Comparison of ENCODE assay signal across 11 cellular contexts in genomic region chr7:143258830-143259229, GRCh38. TPM values are rescaled to one million over a fixed set of nuclear protein-coding genes. Genes with fewer than 3 reads are reported as not detected.
DNase-seq lines count a peak whose midpoint lies in the region; ATAC-seq and TF ChIP-seq lines count a peak whose summit lies in the region.
"Had no signal": no experiment of that assay in that cellular context is flagged by ENCODE, and none has a peak within 500 bp of the region (broad histone marks: within the 10 kb centered on the region; RNA-seq: fewer than 3 reads in every experiment).

No MANE protein-coding gene starts in this region.

- peaks cover 52% of the 10 kb centered on the region for H3K4me1 Mint-ChIP-seq in activated CD8-positive, alpha-beta T cell treated with anti-CD3 and anti-CD28 coated beads, Interleukin-2, amount 10 ng/mL, durations not matched to agents 7 days and 5 days (ENCODE audit: low read depth)
- H3K4me1 Mint-ChIP-seq in natural killer cell treated with Interleukin-12 subunit alpha and Interleukin-12 subunit beta and Interleukin-15 and Interleukin-18, amount 100 ng/mL, for 72 hours (ENCODE audit: low read depth in 2 of 2): peaks cover 14 to 34% of the 10 kb centered on the region in 2 donors
- H3K4me1 Mint-ChIP-seq in WTC11: peaks cover 4% of the 10 kb centered on the region; the same call in 1 of the 2 replicates

- peak; percentile 42 for ATAC-seq in HG02885 (IDR thresholded peaks at IDR 0.05; ENCODE audit: poor library complexity, unreplicated experiment)
- ATAC-seq in activated CD8-positive, alpha-beta T cell treated with anti-CD3 and anti-CD28 coated beads, Interleukin-2, amount 10 ng/mL, durations not matched to agents 7 days and 5 days: no peak
- peak in 1 of 2 donors; percentile 17 for ATAC-seq in natural killer cell treated with Interleukin-12 subunit alpha and Interleukin-12 subunit beta and Interleukin-15 and Interleukin-18, amount 100 ng/mL, for 72 hours
- ATAC-seq in WTC11: no peak

- peak; percentile 37 for DNase-seq in NOMO-1 treated with DMSO at 0.1 percent for 48 hours (lab: John Stamatoyannopoulos, UW; ENCODE audit: unreplicated experiment)
- no peak for DNase-seq in NOMO-1 treated with dmso at 0.1 percent for 144 hours (lab: John Stamatoyannopoulos, UW; ENCODE audit: unreplicated experiment)
- no peak for DNase-seq in activated CD8-positive, alpha-beta T cell treated with anti-CD3 and anti-CD28 coated beads, Interleukin-2, amount 10 ng/mL, durations not matched to agents 7 days and 5 days
- DNase-seq in natural killer cell treated with Interleukin-12 subunit alpha and Interleukin-12 subunit beta and Interleukin-15 and Interleukin-18, amount 100 ng/mL, for 72 hours (ENCODE audit: low spot score): no peak
- no peak for DNase-seq in foreskin melanocyte
- no peak for DNase-seq in WTC11 (ENCODE audit: low spot score)
- DNase-seq in activated gamma-delta T cell treated with Interleukin-2 at 50 U/mL for 16 hours: no peak

- peaks cover 21% of the 10 kb centered on the region for H3K36me3 Mint-ChIP-seq in activated CD8-positive, alpha-beta T cell treated with anti-CD3 and anti-CD28 coated beads, Interleukin-2, amount 10 ng/mL, durations not matched to agents 7 days and 5 days (ENCODE audit: low read depth)
- H3K36me3 Mint-ChIP-seq in natural killer cell treated with Interleukin-12 subunit alpha and Interleukin-12 subunit beta and Interleukin-15 and Interleukin-18, amount 100 ng/mL, for 72 hours: peaks cover 6% of the 10 kb centered on the region
- H3K36me3 Mint-ChIP-seq in WTC11: no peaks in the 10 kb centered on the region
- H3K36me3 Mint-ChIP-seq: mesothelial cell of epicardium had no signal

- no peak for TF ChIP-seq CTCF in WTC11 (IDR thresholded peaks at IDR 0.05)

- H3K27ac Mint-ChIP-seq in activated CD8-positive, alpha-beta T cell treated with anti-CD3 and anti-CD28 coated beads, Interleukin-2, amount 10 ng/mL, durations not matched to agents 7 days and 5 days: peak overlapping the region; percentile 67
- peak overlapping the region; percentile 49 to 63 for H3K27ac Mint-ChIP-seq in natural killer cell treated with Interleukin-12 subunit alpha and Interleukin-12 subunit beta and Interleukin-15 and Interleukin-18, amount 100 ng/mL, for 72 hours
- no peak overlapping the region for H3K27ac Mint-ChIP-seq in WTC11
- H3K27ac Mint-ChIP-seq: mesothelial cell of epicardium had no signal

- H3K27me3 Mint-ChIP-seq in activated CD8-positive, alpha-beta T cell treated with anti-CD3 and anti-CD28 coated beads, Interleukin-2, amount 10 ng/mL, durations not matched to agents 7 days and 5 days (ENCODE audit: low read depth): no peaks in the 10 kb centered on the region
- H3K27me3 Mint-ChIP-seq in natural killer cell treated with Interleukin-12 subunit alpha and Interleukin-12 subunit beta and Interleukin-15 and Interleukin-18, amount 100 ng/mL, for 72 hours: no peaks in the 10 kb centered on the region
- peaks cover 6% of the 10 kb centered on the region for H3K27me3 Mint-ChIP-seq in WTC11 (ENCODE audit: low read depth)

- CTCF ChIA-PET in activated CD8-positive, alpha-beta T cell treated with anti-CD3 and anti-CD28 coated beads, Interleukin-2, amount 10 ng/mL, durations not matched to agents 7 days and 5 days (lab: Charles Lee): interaction anchor here (0.6 to 16.4 kb wide), 10 partner anchors 12 to 157 kb away, joined by 3 to 224 read pairs (median 3); no protein-coding TSS in a partner anchor
- CTCF ChIA-PET in WTC11 (lab: Charles Lee): interaction anchor here (1.0 to 2.0 kb wide), 2 partner anchors 18 to 43 kb away, joined by 3 to 6 read pairs; no protein-coding TSS in a partner anchor

- POLR2A ChIA-PET in activated CD8-positive, alpha-beta T cell treated with anti-CD3 and anti-CD28 coated beads, Interleukin-2, amount 10 ng/mL, durations not matched to agents 7 days and 5 days (lab: Charles Lee): interaction anchor here (0.9 to 1.0 kb wide), 3 partner anchors 29 to 450 kb away, joined by 3 to 6 read pairs (median 3); partner anchors contain the start of gene CASP2
- POLR2A ChIA-PET in WTC11 (lab: Charles Lee): no interaction called here

- H3K9me3 Mint-ChIP-seq in activated CD8-positive, alpha-beta T cell treated with anti-CD3 and anti-CD28 coated beads, Interleukin-2, amount 10 ng/mL, durations not matched to agents 7 days and 5 days (ENCODE audit: insufficient read depth): peaks cover 11% of the 10 kb centered on the region
- no peaks in the 10 kb centered on the region for H3K9me3 Mint-ChIP-seq in natural killer cell treated with Interleukin-12 subunit alpha and Interleukin-12 subunit beta and Interleukin-15 and Interleukin-18, amount 100 ng/mL, for 72 hours
- peaks cover 10% of the 10 kb centered on the region for H3K9me3 Mint-ChIP-seq in WTC11

- H3K4me3 Mint-ChIP-seq in activated CD8-positive, alpha-beta T cell treated with anti-CD3 and anti-CD28 coated beads, Interleukin-2, amount 10 ng/mL, durations not matched to agents 7 days and 5 days: peak overlapping the region; percentile 34
- H3K4me3 Mint-ChIP-seq in natural killer cell treated with Interleukin-12 subunit alpha and Interleukin-12 subunit beta and Interleukin-15 and Interleukin-18, amount 100 ng/mL, for 72 hours: peak overlapping the region; percentile 57
- H3K4me3 Mint-ChIP-seq in WTC11: no peak overlapping the region
- H3K4me3 Mint-ChIP-seq: mesothelial cell of epicardium had no signal

TF ChIP-seq in WTC11, 78 proteins besides CTCF, POLR2A, EP300 and RAD21 (continues in another document):
- TF ChIP-seq FOXJ3 (CRISPR knock-in tag; IDR thresholded peaks at IDR 0.05; ENCODE audit: borderline replicate concordance) (no peak), FOXP4 (CRISPR knock-in tag; IDR thresholded peaks at IDR 0.05) (no peak), E2F5 (CRISPR knock-in tag; IDR thresholded peaks at IDR 0.05) (no peak), NFATC4 (CRISPR knock-in tag; IDR thresholded peaks at IDR 0.05) (no peak), SMAD4 (CRISPR knock-in tag; IDR thresholded peaks at IDR 0.05) (no peak), IRF2 (CRISPR knock-in tag; IDR thresholded peaks at IDR 0.05; ENCODE audit: borderline replicate concordance, low read depth) (no peak), PREB (CRISPR knock-in tag; IDR thresholded peaks at IDR 0.05; ENCODE audit: borderline replicate concordance) (no peak)

RNA-seq across cellular contexts. Expression of gene GSTK1, which starts 4.4 kb away (rescaled TPM):
- total RNA-seq in activated CD8-positive, alpha-beta T cell treated with anti-CD3 and anti-CD28 coated beads, Interleukin-2, amount 10 ng/mL, durations not matched to agents 7 days and 5 days: 100 to 1,000 TPM; 254 to 255 TPM
- 100 to 1,000 TPM; 133 to 233 TPM for total RNA-seq in natural killer cell treated with Interleukin-12 subunit alpha and Interleukin-12 subunit beta and Interleukin-15 and Interleukin-18, amount 100 ng/mL, for 72 hours
- total RNA-seq in WTC11 (2021): 30.1 to 40.1 TPM (median 37.7 TPM) in 3 replicates

RNA-seq across cellular contexts. Expression of gene TMEM139, which starts 25.9 kb away (rescaled TPM):
- under 1 TPM; 0.29 to 0.65 TPM for total RNA-seq in activated CD8-positive, alpha-beta T cell treated with anti-CD3 and anti-CD28 coated beads, Interleukin-2, amount 10 ng/mL, durations not matched to agents 7 days and 5 days
- not detected for total RNA-seq in natural killer cell treated with Interleukin-12 subunit alpha and Interleukin-12 subunit beta and Interleukin-15 and Interleukin-18, amount 100 ng/mL, for 72 hours
- total RNA-seq in WTC11 (2021): 1.5 to 2.0 TPM (median 1.9 TPM) in 3 replicates

RNA-seq across cellular contexts. Expression of gene CASP2, which starts 29.3 kb away (rescaled TPM):
- 100 to 1,000 TPM; 111 to 115 TPM for total RNA-seq in activated CD8-positive, alpha-beta T cell treated with anti-CD3 and anti-CD28 coated beads, Interleukin-2, amount 10 ng/mL, durations not matched to agents 7 days and 5 days
- 10 to 100 TPM; 67.8 to 94.2 TPM for total RNA-seq in natural killer cell treated with Interleukin-12 subunit alpha and Interleukin-12 subunit beta and Interleukin-15 and Interleukin-18, amount 100 ng/mL, for 72 hours
- 35.1 to 35.5 TPM (median 35.4 TPM) in 3 replicates for total RNA-seq in WTC11 (2021)

RNA-seq across cellular contexts. Expression of gene TAS2R40, which starts 37.0 kb away (rescaled TPM):
- not detected for total RNA-seq in activated CD8-positive, alpha-beta T cell treated with anti-CD3 and anti-CD28 coated beads, Interleukin-2, amount 10 ng/mL, durations not matched to agents 7 days and 5 days
- not detected for total RNA-seq in natural killer cell treated with Interleukin-12 subunit alpha and Interleukin-12 subunit beta and Interleukin-15 and Interleukin-18, amount 100 ng/mL, for 72 hours
- total RNA-seq in WTC11 (2021): not detected in 3 replicates
- total RNA-seq: astrocyte, H1, mesothelial cell of epicardium had no signal

RNA-seq across cellular contexts. Expression of gene CLCN1, which starts 57.1 kb away (rescaled TPM):
- total RNA-seq in activated CD8-positive, alpha-beta T cell treated with anti-CD3 and anti-CD28 coated beads, Interleukin-2, amount 10 ng/mL, durations not matched to agents 7 days and 5 days: under 1 TPM in 1 of 2 experiments, not detected in 1; 0.13 TPM
- total RNA-seq in natural killer cell treated with Interleukin-12 subunit alpha and Interleukin-12 subunit beta and Interleukin-15 and Interleukin-18, amount 100 ng/mL, for 72 hours: under 1 TPM in 1 of 2 donors, not detected in 1; 0.10 TPM
- 0.23 to 0.46 TPM (median 0.28 TPM) in 3 replicates for total RNA-seq in WTC11 (2021)
- total RNA-seq: astrocyte had no signal
